In the genomic region with DNA sequence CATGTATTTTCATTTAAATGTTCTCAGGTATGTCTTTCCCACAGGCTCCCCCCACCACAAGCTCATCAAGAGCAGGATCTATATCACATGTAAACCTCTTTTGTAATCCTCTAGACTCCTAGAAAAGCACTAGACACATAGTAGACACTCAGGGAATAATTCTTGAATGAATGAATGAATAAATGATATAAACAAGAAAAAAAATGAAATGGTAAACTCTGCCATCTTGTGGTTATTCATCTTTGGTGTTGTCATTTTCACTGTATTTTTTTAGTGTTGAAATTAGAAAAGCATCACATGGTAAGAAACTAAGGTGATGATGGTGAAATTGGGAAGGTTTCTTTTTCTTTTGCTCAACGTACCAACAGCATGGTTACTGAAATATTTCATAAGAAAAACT, we compare ENCODE assay signal across 11 cellular contexts. TPM values are rescaled to one million over a fixed set of nuclear protein-coding genes. Genes with fewer than 3 reads are reported as not detected.
DNase-seq lines count a peak whose midpoint lies in the region; ATAC-seq, FAIRE-seq and TF ChIP-seq lines count a peak whose summit lies in the region.
"Had no signal": no experiment of that assay in that cellular context is flagged by ENCODE, and none has a peak within 500 bp of the region (broad histone marks: within the 10 kb centered on the region; RNA-seq: fewer than 3 reads in every experiment).

No MANE protein-coding gene starts in this region.

- peak in 1 of 3 experiments; percentile 29; a peak in 1 of 6 replicates for TF ChIP-seq CTCF in GM12878 (IDR thresholded peaks at IDR 0.05 in 2 of 3, conservative IDR thresholded peaks at IDR 0.05 in 1 of 3; ENCODE audit: control insufficient read depth in 2 of 3, extremely low read depth in 1 of 3, insufficient read depth in 1 of 3, low read depth in 3 of 3, low read length in 3 of 3)

- no peak overlapping the region for H3K56ac ChIP-seq in mesendoderm (ENCODE audit: low read length)

- H3K27me3 ChIP-seq in GM12878 (replicated peaks in 1 of 2; ENCODE audit: control insufficient read depth in 2 of 2, insufficient read depth in 2 of 2, low read length in 1 of 2) (no peaks in the 10 kb centered on the region), mesendoderm (ENCODE audit: insufficient read depth, low read length, poor library complexity) (no peaks in the 10 kb centered on the region)

- CTCF ChIA-PET in GM12878 (lab: Yijun Ruan, JAX): interaction anchor here (0.9 to 3.6 kb wide), 14 partner anchors 9 to 283 kb away, joined by 3 to 18 read pairs (median 6); no protein-coding TSS in a partner anchor

- no peak overlapping the region for H2AK5ac ChIP-seq in mesendoderm (ENCODE audit: low read length)

- FAIRE-seq in GM12878 (lab: Jason Lieb, UNC): peak; percentile 23

- H3K9me3 ChIP-seq in GM12878 (replicated peaks; ENCODE audit: control insufficient read depth, insufficient read depth, low read length): no peaks in the 10 kb centered on the region

- no peaks in the 10 kb centered on the region for H3K9me3 Mint-ChIP-seq in activated naive CD8-positive, alpha-beta T cell treated with anti-CD3 and anti-CD28 coated beads for 36 hours
- H3K9me3 Mint-ChIP-seq: T-helper 1 cell treated with Interleukin-12 subunit alpha and Interleukin-12 subunit beta and Interleukin-4 antibody, amounts not matched to agents 30 μg/mL and 1 μg/mL, for 36 hours had no signal

- no peak overlapping the region for H3K9ac ChIP-seq in GM12878 (ENCODE audit: control insufficient read depth, insufficient read depth, low read length)
- H3K9ac ChIP-seq in mesendoderm (ENCODE audit: low read length): no peak overlapping the region

- POLR2A ChIA-PET in GM12878 (lab: Charles Lee): interaction anchor here (0.9 kb wide), 1 partner anchor 85 kb away, joined by 3 read pairs; no protein-coding TSS in a partner anchor

- no peak overlapping the region for H3K18ac ChIP-seq in mesendoderm (ENCODE audit: low read length)

- no peaks in the 10 kb centered on the region for H3K36me3 Mint-ChIP-seq in activated naive CD8-positive, alpha-beta T cell treated with anti-CD3 and anti-CD28 coated beads for 36 hours

- no peaks in the 10 kb centered on the region for H3K27me3 Mint-ChIP-seq in activated naive CD8-positive, alpha-beta T cell treated with anti-CD3 and anti-CD28 coated beads for 36 hours

- no peak overlapping the region for H2BK120ac ChIP-seq in mesendoderm (ENCODE audit: low read depth, low read length)

- H3K4me3 Mint-ChIP-seq in activated naive CD8-positive, alpha-beta T cell treated with anti-CD3 and anti-CD28 coated beads for 36 hours: no peak overlapping the region
- H3K4me3 Mint-ChIP-seq: T-helper 1 cell treated with Interleukin-12 subunit alpha and Interleukin-12 subunit beta and Interleukin-4 antibody, amounts not matched to agents 30 μg/mL and 1 μg/mL, for 36 hours had no signal

- H4K20me1 ChIP-seq in GM12878 (ENCODE audit: control insufficient read depth, insufficient read depth): no peaks in the 10 kb centered on the region

- no peak for ATAC-seq in GM12878
- ATAC-seq: left cardiac atrium had no signal

- H3K4me2 ChIP-seq in GM12878 (ENCODE audit: control insufficient read depth, insufficient read depth) (no peak overlapping the region), mesendoderm (ENCODE audit: low read length) (no peak overlapping the region)

- TF ChIP-seq EP300 in Ishikawa (IDR thresholded peaks at IDR 0.05; ENCODE audit: borderline replicate concordance) (no peak), GM12878 (IDR thresholded peaks at IDR 0.05; ENCODE audit: borderline replicate concordance in 1 of 2, control insufficient read depth in 1 of 2, low read depth in 2 of 2, low read length in 2 of 2) (no peak)

- H3K79me2 ChIP-seq in GM12878 (ENCODE audit: control insufficient read depth, insufficient read depth, low read length) (no peaks in the 10 kb centered on the region), mesendoderm (ENCODE audit: control insufficient read depth, insufficient read depth, low read length) (no peaks in the 10 kb centered on the region)

- RAD21 ChIA-PET in GM12878 (lab: Charles Lee; ENCODE audit: unreplicated experiment): interaction anchor here (0.9 to 2.2 kb wide), 4 partner anchors 27 to 151 kb away, joined by 3 to 7 read pairs (median 4); no protein-coding TSS in a partner anchor

- TF ChIP-seq POLR2A in GM12878 (IDR thresholded peaks at IDR 0.05; ENCODE audit: low read depth, low read length): no peak

- H2BK5ac ChIP-seq in mesendoderm (ENCODE audit: low read length): no peak overlapping the region

- BruUV-seq in GM12878 (replicated peaks; lab: Mats Ljungman, UMichigan): no TSS peak

- H3K4me3 ChIP-seq in GM12878 (no peak overlapping the region), mesendoderm (ENCODE audit: low read length) (no peak overlapping the region)

- 0% methylated on average over 1 of the region's 1 CpG for WGBS in GM12878 (ENCODE audit: insufficient coverage, insufficient replicate concordance, low lambda C conversion rate, missing lambda C conversion rate)
- no CpG with 5 or more reads among the region's 1 CpG for WGBS in mesendoderm (ENCODE audit: extremely low coverage, insufficient coverage, low lambda C conversion rate)

- no peak overlapping the region for H3K23ac ChIP-seq in mesendoderm (ENCODE audit: low read length)

- no peak overlapping the region for H2AFZ ChIP-seq in GM12878 (ENCODE audit: control insufficient read depth, low read depth, low read length)

- intact Hi-C loops in GM12878 (cut with micrococcal nuclease; ENCODE audit: unreplicated experiment): loop anchor here (1.0 kb wide), 1 partner anchor 166 kb away; no protein-coding TSS in a partner anchor

- H3K4me1 ChIP-seq in GM12878 (ENCODE audit: control insufficient read depth, insufficient read depth, low read length) (no peaks in the 10 kb centered on the region), mesendoderm (ENCODE audit: control insufficient read depth, low read depth, low read length) (no peaks in the 10 kb centered on the region)

- H4K5ac ChIP-seq in mesendoderm (ENCODE audit: low read length): no peak overlapping the region

- no peaks in the 10 kb centered on the region for H3K79me1 ChIP-seq in mesendoderm (ENCODE audit: low read length)

- H3K27ac ChIP-seq in GM12878 (ENCODE audit: control insufficient read depth, insufficient read depth): no peak overlapping the region
- no peak overlapping the region for H3K27ac ChIP-seq in mesendoderm (ENCODE audit: low read depth, low read length)
- H3K27ac ChIP-seq: HL-60 had no signal

- no peak overlapping the region for H4K8ac ChIP-seq in mesendoderm (ENCODE audit: low read depth, low read length)

- H3K27ac Mint-ChIP-seq in activated naive CD8-positive, alpha-beta T cell treated with anti-CD3 and anti-CD28 coated beads for 36 hours: no peak overlapping the region
- H3K27ac Mint-ChIP-seq: T-helper 1 cell treated with Interleukin-12 subunit alpha and Interleukin-12 subunit beta and Interleukin-4 antibody, amounts not matched to agents 30 μg/mL and 1 μg/mL, for 36 hours had no signal

- in situ Hi-C loops in GM12878 (cut with MboI): loop anchor here (10.0 kb wide), 1 partner anchor 159 kb away; no protein-coding TSS in a partner anchor

- H3K4me1 Mint-ChIP-seq in activated naive CD8-positive, alpha-beta T cell treated with anti-CD3 and anti-CD28 coated beads for 36 hours: no peaks in the 10 kb centered on the region

- DNase-seq in DMS 273 (lab: John Stamatoyannopoulos, UW; ENCODE audit: unreplicated experiment) (peak; percentile 56), DMS 273 treated with DMSO at 0.1 percent for 48 hours (lab: John Stamatoyannopoulos, UW) (no peak), GM12878 (ENCODE audit: low read depth, low spot score) (no peak), mesendoderm (peak; percentile 11), NCI-H524 treated with DMSO at 0.1 percent for 48 hours (lab: John Stamatoyannopoulos, UW) (no peak)
- no peak for DNase-seq in activated effector memory CD4-positive, alpha-beta T cell treated with anti-CD3 and anti-CD28 coated beads, Interleukin-2, amount 50 U/mL, for 16 hours
- no peak for DNase-seq in activated naive CD8-positive, alpha-beta T cell treated with anti-CD3 and anti-CD28 coated beads for 36 hours
- DNase-seq: left cardiac atrium had no signal

- TF ChIP-seq RAD21 in Ishikawa (IDR thresholded peaks at IDR 0.05; ENCODE audit: low read depth) (peak; percentile 35), GM12878 (IDR thresholded peaks at IDR 0.05; ENCODE audit: insufficient read depth, low read depth, low read length) (0 out of 2 replicates have a peak, but pooled peaks have one; percentile 19)

- H3K36me3 ChIP-seq in GM12878 (ENCODE audit: control insufficient read depth in 2 of 2, insufficient read depth in 2 of 2, low read length in 1 of 2) (no peaks in the 10 kb centered on the region), mesendoderm (ENCODE audit: control insufficient read depth, insufficient read depth, low read length) (no peaks in the 10 kb centered on the region)

- H2BK15ac ChIP-seq in mesendoderm (replicated peaks; ENCODE audit: low read depth): no peak overlapping the region

- SMC1A ChIA-PET in GM12878 (lab: Charles Lee; ENCODE audit: uncharacterized antibody, unreplicated experiment): interaction anchor here (0.7 to 2.1 kb wide), 12 partner anchors 16 to 217 kb away, joined by 3 to 12 read pairs (median 4); no protein-coding TSS in a partner anchor

- H3K4ac ChIP-seq in mesendoderm (ENCODE audit: low read depth, low read length): no peak overlapping the region

TF ChIP-seq in Ishikawa, 13 proteins besides CTCF, POLR2A, EP300 and RAD21 (continues in another document):
- no peak for TF ChIP-seq TEAD4 (IDR thresholded peaks at IDR 0.05)

TF ChIP-seq in GM12878, 131 proteins besides CTCF, POLR2A, EP300 and RAD21 (continues in another document):
- no peak for TF ChIP-seq RFX5 (IDR thresholded peaks at IDR 0.05; ENCODE audit: low read depth, low read length)

RNA-seq across cellular contexts. Expression of a gene that starts 34.2 kb away (rescaled TPM):
- 26.6 and 29.4 TPM in 2 replicates for total RNA-seq in GM12878 (2013; cell fraction: nucleolus; rRNA removed)
- total RNA-seq in GM12878 (2014; rRNA removed) (16.5 and 18.2 TPM in 2 replicates), GM12878 (2014; rRNA removed; fragmentation: Illumina TruSeq; extraction: Trizol) (19.2 and 19.7 TPM in 2 replicates), GM12878 (2021) (11.6 and 12.8 TPM in 2 replicates)
- 8.8 TPM for polyA plus RNA-seq in GM12878 (2011; ENCODE audit: low read depth)
- polyA plus RNA-seq in GM12878 (2011; rRNA removed) (23.9 and 42.8 TPM in 2 replicates), GM12878 (2014; fragmentation: Illumina TruSeq; extraction: Trizol) (21.1 and 25.7 TPM in 2 replicates), GM12878 (2014; fragmentation: Nextera tagmentation; extraction: Ambion mirVana) (10 to 100 TPM; 51.7 to 71.7 TPM), GM12878 (2014; rRNA removed) (14.6 and 16.9 TPM in 2 replicates), GM12878 (2016; fragmentation: Nextera tagmentation; extraction: Ambion mirVana) (10 to 100 TPM; 25.9 to 27.3 TPM)
- polyA plus RNA-seq in GM12878 (2011; cell fraction: cytosol; rRNA removed): 8.9 and 10.0 TPM in 2 replicates
- 7.3 and 7.5 TPM in 2 replicates for polyA plus RNA-seq in GM12878 (2011; cell fraction: nucleus; rRNA removed)
- 11.5 and 12.8 TPM in 2 replicates for polyA plus RNA-seq in GM12878 (2012)
- 7.8 and 8.9 TPM in 2 replicates for polyA minus RNA-seq in GM12878 (2011; rRNA and poly(A)+ RNA removed)
- 3.1 and 3.5 TPM in 2 replicates for polyA minus RNA-seq in GM12878 (2011; cell fraction: cytosol; rRNA and poly(A)+ RNA removed)
- 2.8 and 3.1 TPM in 2 replicates for polyA minus RNA-seq in GM12878 (2011; cell fraction: nucleus; rRNA and poly(A)+ RNA removed)
- polyA plus RNA-seq in mesendoderm (2013, experiment 1 of 2): 10.7 TPM
- 10.5 TPM for polyA plus RNA-seq in mesendoderm (2013, experiment 2 of 2)
- total RNA-seq in activated naive CD8-positive, alpha-beta T cell treated with anti-CD3 and anti-CD28 coated beads for 36 hours: 10 to 100 TPM; 12.3 to 13.3 TPM

Comparison
In these comparisons a context has a peak if more than half of its experiments do, and no peak if none do; other contexts are left out.
1. DNase-seq: peak in DMS 273 (single experiment) and mesendoderm (single experiment); none in DMS 273 treated with DMSO at 0.1 percent for 48 hours (single experiment), GM12878 (single experiment), activated effector memory CD4-positive, alpha-beta T cell treated with anti-CD3 and anti-CD28 coated beads, Interleukin-2, amount 50 U/mL, for 16 hours (single experiment), NCI-H524 treated with DMSO at 0.1 percent for 48 hours (single experiment) and activated naive CD8-positive, alpha-beta T cell treated with anti-CD3 and anti-CD28 coated beads for 36 hours (single experiment).